ENCODE assay signal across 8 cellular contexts in the genomic region with DNA sequence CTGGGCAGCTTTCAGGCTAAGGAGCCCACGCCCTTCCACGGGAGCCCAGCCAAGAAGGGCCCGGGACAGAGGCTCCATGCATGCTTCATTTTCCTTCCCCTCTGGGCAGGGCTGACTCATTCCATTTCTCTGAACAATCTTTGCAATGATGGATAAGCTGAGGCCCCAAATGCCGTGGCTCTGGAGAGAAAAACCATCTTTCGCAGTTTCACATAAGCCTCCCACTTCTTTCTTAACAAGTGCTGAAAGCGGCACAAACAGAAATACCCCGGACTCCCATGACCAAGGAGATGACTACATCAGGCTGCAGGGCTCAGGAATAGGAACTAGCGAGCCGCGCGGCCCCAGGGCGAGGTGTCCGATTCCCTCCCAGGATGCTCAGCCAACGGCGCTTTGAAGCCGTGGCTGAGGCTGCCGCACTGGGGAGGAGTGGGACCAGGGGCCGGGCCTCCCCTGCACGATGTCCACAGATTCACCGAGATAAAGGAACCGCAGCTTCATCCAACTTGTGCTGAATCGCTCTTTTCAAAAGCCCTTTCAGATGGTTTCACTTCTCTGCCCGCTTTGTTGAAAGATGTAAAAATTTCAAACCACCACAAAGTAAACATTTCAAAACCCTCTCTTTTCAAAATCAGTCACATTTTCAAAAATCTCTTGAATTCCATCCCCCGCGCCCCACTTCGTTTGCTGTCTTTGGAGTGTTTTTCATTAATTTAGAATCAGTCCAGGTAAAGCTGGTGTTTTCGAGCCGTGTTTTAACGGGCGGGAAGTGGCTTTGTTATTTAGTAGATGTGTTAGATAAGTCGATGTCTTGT.
DNase-seq lines count a peak whose midpoint lies in the region; ATAC-seq and TF ChIP-seq lines count a peak whose summit lies in the region.

No MANE protein-coding gene starts in this region.

- peak overlapping the region; percentile 50 for H3K4me3 Mint-ChIP-seq in Calu3 (ENCODE audit: low read depth, unreplicated experiment)

- DNase-seq in Calu3 (peak; percentile 13), HPDE6-E6E7 (ENCODE audit: extremely low spot score) (peak; percentile 78), SK-N-DZ (ENCODE audit: low spot score) (peak; percentile 67), cardiac fibroblast (ENCODE audit: low read depth in 2 of 2) (peak; percentile 70 to 85), lower leg skin (ENCODE audit: low spot score in 2 of 2) (peak; percentile 57 to 92), Ammon's horn (ENCODE audit: low spot score) (no peak)
- peak; percentile 51 to 52 for DNase-seq in stimulated activated CD8-positive, alpha-beta memory T cell treated with anti-CD3 and anti-CD28 coated beads, Interleukin-2, amount 100 ng/mL, for 48 hours (ENCODE audit: low read depth in 2 of 2)

- H3K36me3 Mint-ChIP-seq in Calu3 (ENCODE audit: insufficient read depth, unreplicated experiment) = peaks cover 8% of the 10 kb centered on the region

- no peak for ATAC-seq in GM19023 (IDR thresholded peaks at IDR 0.05; ENCODE audit: unreplicated experiment)

- BruUV-seq in Calu3 (replicated peaks; lab: Mats Ljungman, UMichigan) = no TSS peak

- CTCF ChIA-PET in Calu3 (lab: Charles Lee) = interaction anchor here (0.6 kb wide), 1 partner anchor 39 kb away, joined by 3 read pairs; no protein-coding TSS in a partner anchor

- H3K27ac Mint-ChIP-seq in Calu3 (ENCODE audit: unreplicated experiment) = no peak overlapping the region

- peak overlapping the region; percentile 49 for H3K4me3 ChIP-seq in cardiac fibroblast (replicated peaks in 1 of 2; ENCODE audit: low read depth in 2 of 2, low read length in 2 of 2)
- peak overlapping the region; percentile 2 for H3K4me3 ChIP-seq in lower leg skin (ENCODE audit: low read depth, poor library complexity, severe bottlenecking)

- WGBS in lower leg skin, 2 donors = 4 to 5% methylated on average over 31 of the region's 31 CpGs

- TF ChIP-seq POLR2A in lower leg skin (IDR thresholded peaks at IDR 0.05) = no peak

- intact Hi-C loops in Calu3 (cut with micrococcal nuclease; ENCODE audit: unreplicated experiment) (no loop called here), lower leg skin (cut with DNase I; ENCODE audit: low total_unique reads) (loop anchor here (1.0 kb wide), 1 partner anchor 18 kb away; no protein-coding TSS in a partner anchor)

- TF ChIP-seq CTCF in Calu3 (IDR thresholded peaks at IDR 0.05; ENCODE audit: unreplicated experiment) = no peak
- no peak for TF ChIP-seq CTCF in cardiac fibroblast (IDR thresholded peaks at IDR 0.05; ENCODE audit: low read depth, low read length)
- TF ChIP-seq CTCF in lower leg skin (IDR thresholded peaks at IDR 0.05) = no peak

- H3K9me3 Mint-ChIP-seq in Calu3 (ENCODE audit: low read depth, unreplicated experiment) = no peaks in the 10 kb centered on the region

- H3K4me1 Mint-ChIP-seq in Calu3 (ENCODE audit: low read depth, unreplicated experiment) = no peaks in the 10 kb centered on the region

- peaks cover 72% of the 10 kb centered on the region for H3K27me3 Mint-ChIP-seq in Calu3 (ENCODE audit: unreplicated experiment)
